Comparison of ENCODE assay signal across 32 cellular contexts in genomic region chr2:2117923-2118322, GRCh38.
"Had no signal": no experiment of that assay in that cellular context is flagged by ENCODE, and none has a peak within 500 bp of the region (broad histone marks: within the 10 kb centered on the region; RNA-seq: fewer than 3 reads in every experiment).

No MANE protein-coding gene starts in this region.

- DNase-seq: Karpas-422, Kasumi-1, MG63, MM.1S, MV-4-11, NCI-H1048, NCI-H1092, NCI-H1092 treated with DMSO at 0.1 percent for 48 hours, NCI-H1105, NCI-H1105 treated with DMSO at 0.1 percent for 48 hours, NCI-H1417, NCI-H1436, NCI-H1436 treated with DMSO at 0.1 percent for 48 hours, NCI-H146, NCI-H1694, NCI-H1694 treated with DMSO at 0.1 percent for 48 hours, NCI-H187, NCI-H187 treated with DMSO at 0.1 percent for 48 hours, NCI-H1930, NCI-H2029, NCI-H2029 treated with DMSO at 0.1 percent for 48 hours, NCI-H2081 treated with DMSO at 0.1 percent for 48 hours, NCI-H2107, NCI-H2171, NCI-H2171 treated with DMSO at 0.1 percent for 48 hours, NCI-H2227 treated with DMSO at 0.1 percent for 48 hours, NCI-H226, NCI-H345, NCI-H446, NCI-H446 treated with DMSO at 0.1 percent for 48 hours, NCI-H510A, NCI-H510A treated with DMSO at 0.1 percent for 48 hours had no signal
